Comparison of ENCODE assay signal across 8 cellular contexts in genomic region chr7:93245525-93246432, GRCh38. TPM values are rescaled to one million over a fixed set of nuclear protein-coding genes. Genes with fewer than 3 reads are reported as not detected.
A peak's percentile ranks its signal among the peaks of the same experiment; 100 is the strongest.
DNase-seq lines count a peak whose midpoint lies in the region; ATAC-seq and TF ChIP-seq lines count a peak whose summit lies in the region.

No MANE protein-coding gene starts in this region.

- no peak overlapping the region for H2AK5ac ChIP-seq in mesendoderm (ENCODE audit: low read length)

- no peaks in the 10 kb centered on the region for H3K9me3 Mint-ChIP-seq in central memory CD8-positive, alpha-beta T cell

- peaks cover 4% of the 10 kb centered on the region for H3K36me3 Mint-ChIP-seq in central memory CD8-positive, alpha-beta T cell (ENCODE audit: insufficient read depth)

- WGBS in heart right ventricle, 2 donors: 57 to 63% methylated on average over 9 of the region's 9 CpGs
- no CpG with 5 or more reads among the region's 9 CpGs for WGBS in mesendoderm (ENCODE audit: extremely low coverage, insufficient coverage, low lambda C conversion rate)

- intact Hi-C loops in heart right ventricle (cut with DNase I): loop anchor here in 3 of 10 donors (5.0 to 10.0 kb wide), 3 partner anchors 307 to 1189 kb away; no protein-coding TSS in a partner anchor
- intact Hi-C loops in left ventricle myocardium superior (cut with micrococcal nuclease): no loop called here

- no peak overlapping the region for H3K9ac ChIP-seq in mesendoderm (ENCODE audit: low read length)

- peak; percentile 33 to 73 (median 63) for TF ChIP-seq CTCF in heart right ventricle (IDR thresholded peaks at IDR 0.05)

- no peak overlapping the region for H3K56ac ChIP-seq in mesendoderm (ENCODE audit: low read length)

- no peak overlapping the region for H3K4me2 ChIP-seq in mesendoderm (ENCODE audit: low read length)

- H2BK120ac ChIP-seq in mesendoderm (ENCODE audit: low read depth, low read length): no peak overlapping the region

- no peak overlapping the region for H2BK15ac ChIP-seq in mesendoderm (replicated peaks; ENCODE audit: low read depth)

- peaks cover 0 to 7% (median 0%) of the 10 kb centered on the region in 9 donors for H3K4me1 ChIP-seq in heart right ventricle
- no peaks in the 10 kb centered on the region for H3K4me1 ChIP-seq in mesendoderm (ENCODE audit: control insufficient read depth, low read depth, low read length)

- H3K36me3 ChIP-seq in heart right ventricle: peaks cover 0 to 13% (median 0%) of the 10 kb centered on the region in 9 donors
- no peaks in the 10 kb centered on the region for H3K36me3 ChIP-seq in mesendoderm (ENCODE audit: control insufficient read depth, insufficient read depth, low read length)

- no peak overlapping the region for H3K18ac ChIP-seq in mesendoderm (ENCODE audit: low read length)

- no peak overlapping the region for H3K27ac Mint-ChIP-seq in central memory CD8-positive, alpha-beta T cell (ENCODE audit: low read depth)

- H3K79me2 ChIP-seq in mesendoderm (ENCODE audit: control insufficient read depth, insufficient read depth, low read length): no peaks in the 10 kb centered on the region

- no peaks in the 10 kb centered on the region for H3K27me3 Mint-ChIP-seq in central memory CD8-positive, alpha-beta T cell

- H3K23ac ChIP-seq in mesendoderm (ENCODE audit: low read length): no peak overlapping the region

- H3K4me3 ChIP-seq in heart right ventricle (no peak overlapping the region), mesendoderm (ENCODE audit: low read length) (no peak overlapping the region)

- H3K4me1 Mint-ChIP-seq in central memory CD8-positive, alpha-beta T cell: peaks cover 19% of the 10 kb centered on the region

- no peak overlapping the region for H3K4ac ChIP-seq in mesendoderm (ENCODE audit: low read depth, low read length)

- no peak overlapping the region for H4K5ac ChIP-seq in mesendoderm (ENCODE audit: low read length)

- no peak overlapping the region for H4K8ac ChIP-seq in mesendoderm (ENCODE audit: low read depth, low read length)

- no peak overlapping the region for H3K27ac ChIP-seq in heart right ventricle
- H3K27ac ChIP-seq in mesendoderm (ENCODE audit: low read depth, low read length): no peak overlapping the region

- no peaks in the 10 kb centered on the region for H3K9me3 ChIP-seq in heart right ventricle

- no peak overlapping the region for H2BK5ac ChIP-seq in mesendoderm (ENCODE audit: low read length)

- H3K79me1 ChIP-seq in mesendoderm (ENCODE audit: low read length): no peaks in the 10 kb centered on the region

- H3K27me3 ChIP-seq in heart right ventricle: no peaks in the 10 kb centered on the region
- H3K27me3 ChIP-seq in mesendoderm (ENCODE audit: insufficient read depth, low read length, poor library complexity): no peaks in the 10 kb centered on the region

- peak overlapping the region; percentile 54 for H3K4me3 Mint-ChIP-seq in central memory CD8-positive, alpha-beta T cell

- ATAC-seq in heart right ventricle: no peak
- ATAC-seq in left ventricle myocardium superior: no peak
- ATAC-seq in central memory CD8-positive, alpha-beta T cell (replicated peaks; ENCODE audit: extremely low read depth, poor library complexity, severe bottlenecking): peak; percentile 49
- no peak for ATAC-seq in HG02678 (IDR thresholded peaks at IDR 0.05; ENCODE audit: unreplicated experiment)

- DNase-seq in heart right ventricle: no peak
- no peak for DNase-seq in left ventricle myocardium superior
- DNase-seq in NCI-H460 (ENCODE audit: extremely low read depth, low read depth): peak; percentile 22
- DNase-seq in central memory CD8-positive, alpha-beta T cell (ENCODE audit: low spot score in 2 of 2): no peak
- peak; percentile 21 for DNase-seq in mesendoderm
- no peak for DNase-seq in activated CD4-positive, CD25-positive, alpha-beta regulatory T cell treated with anti-CD3 and anti-CD28 coated beads, Interleukin-2, amount 50 U/mL, for 72 hours
- no peak for DNase-seq in UCSD-AML1 (lab: John Stamatoyannopoulos, UW; ENCODE audit: unreplicated experiment)

RNA-seq across cellular contexts. Expression of gene VPS50, which starts 13.6 kb away (rescaled TPM):
- total RNA-seq in heart right ventricle (10 to 100 TPM; 16.0 to 25.6 (median 18.9) TPM), left ventricle myocardium superior (17.7 TPM)
- 1 to 10 TPM; 4.8 to 6.5 TPM for polyA plus RNA-seq in heart right ventricle
- 16.7 and 17.2 TPM in 2 replicates for total RNA-seq in NCI-H460 (2014; rRNA removed; shearing (Covaris generic))
- 6.6 and 17.1 TPM in 2 replicates for polyA plus RNA-seq in NCI-H460 (2014; cell fraction: nucleus; rRNA removed)
- 5.0 TPM for polyA plus RNA-seq in mesendoderm (2013, experiment 1 of 2)
- 5.0 TPM for polyA plus RNA-seq in mesendoderm (2013, experiment 2 of 2)

RNA-seq across cellular contexts. Expression of gene HEPACAM2, which starts 19.5 kb away (rescaled TPM):
- total RNA-seq in heart right ventricle (under 1 TPM in 2 of 10 donors, not detected in 8; 0.19 to 0.24 TPM), left ventricle myocardium superior (not detected)
- not detected for polyA plus RNA-seq in heart right ventricle
- not detected in 2 replicates for total RNA-seq in NCI-H460 (2014; rRNA removed; shearing (Covaris generic))
- polyA plus RNA-seq in NCI-H460 (2014; cell fraction: nucleus; rRNA removed): not detected in 2 replicates
- polyA plus RNA-seq in mesendoderm (2013, experiment 1 of 2): not detected
- not detected for polyA plus RNA-seq in mesendoderm (2013, experiment 2 of 2)

Comparison
In these comparisons a context has a peak if more than half of its experiments do, and no peak if none do; other contexts are left out.
1. DNase-seq: peak in NCI-H460 (single experiment) and mesendoderm (single experiment); none in heart right ventricle (0 of 2), left ventricle myocardium superior (single experiment), central memory CD8-positive, alpha-beta T cell (0 of 2), activated CD4-positive, CD25-positive, alpha-beta regulatory T cell treated with anti-CD3 and anti-CD28 coated beads, Interleukin-2, amount 50 U/mL, for 72 hours (single experiment) and UCSD-AML1 (single experiment).